19 cellular contexts compared by ENCODE assay signal in the genomic region with DNA sequence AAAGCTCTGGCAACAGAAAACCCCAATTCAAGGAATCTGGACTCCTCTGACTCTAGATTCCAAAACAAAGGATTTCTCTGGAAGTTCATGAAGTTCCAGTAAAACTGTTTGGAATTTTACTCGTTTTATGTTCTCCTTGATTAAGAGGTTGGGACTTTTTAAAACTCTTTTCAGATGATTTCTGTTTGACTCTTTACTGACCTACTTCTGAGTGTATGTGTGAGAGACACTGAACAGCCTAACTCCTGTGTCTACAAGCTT.
DNase-seq lines count a peak whose midpoint lies in the region; ATAC-seq, FAIRE-seq and TF ChIP-seq lines count a peak whose summit lies in the region.
"Had no signal": no experiment of that assay in that cellular context is flagged by ENCODE, and none has a peak within 500 bp of the region (broad histone marks: within the 10 kb centered on the region; RNA-seq: fewer than 3 reads in every experiment).

No MANE protein-coding gene starts in this region.

- H4K20me1 ChIP-seq in H1 (replicated peaks in 1 of 2; ENCODE audit: control insufficient read depth in 1 of 2, insufficient read depth in 2 of 2, low read length in 2 of 2): no peaks in the 10 kb centered on the region
- H4K20me1 ChIP-seq: BLaER1 had no signal

- no peak for TF ChIP-seq RAD21 in H1 (IDR thresholded peaks at IDR 0.05 in 1 of 2, conservative IDR thresholded peaks at IDR 0.05 in 1 of 2; ENCODE audit: low read depth in 2 of 2, low read length in 2 of 2)

- H3K27ac ChIP-seq in H1 (ENCODE audit: low read depth, low read length): no peak overlapping the region
- H3K27ac ChIP-seq in mesendoderm (ENCODE audit: low read depth, low read length): peak overlapping the region; percentile 35
- peak overlapping the region; percentile 0 for H3K27ac ChIP-seq in rectal smooth muscle tissue (ENCODE audit: low read depth, low read length)
- H3K27ac ChIP-seq: BLaER1, GM23248 had no signal

- no peaks in the 10 kb centered on the region for H3K4me1 Mint-ChIP-seq in glutamatergic neuron (ENCODE audit: low read depth, unreplicated experiment)

- TF ChIP-seq CTCF in H1 (IDR thresholded peaks at IDR 0.05; ENCODE audit: control extremely low read depth in 1 of 3, insufficient read depth in 1 of 3, low read depth in 1 of 3, low read length in 3 of 3) (no peak), glutamatergic neuron (IDR thresholded peaks at IDR 0.05; ENCODE audit: partially characterized antibody, unreplicated experiment) (no peak)

- 71% methylated on average over 1 of the region's 1 CpG; no CpG with 5 or more reads in 1 of the 2 experiments for WGBS in H1 (ENCODE audit: extremely low coverage in 1 of 2, insufficient coverage in 1 of 2, insufficient read length in 1 of 2, insufficient replicate concordance in 2 of 2, low coverage in 1 of 2, low lambda C conversion rate in 2 of 2, missing lambda C conversion rate in 1 of 2), 2 experiments
- no CpG with 5 or more reads among the region's 1 CpG for WGBS in mesendoderm (ENCODE audit: extremely low coverage, insufficient coverage, low lambda C conversion rate)

- H4K8ac ChIP-seq in H1 (ENCODE audit: extremely low read depth, insufficient read depth, low read length): no peak overlapping the region
- H4K8ac ChIP-seq in mesendoderm (ENCODE audit: low read depth, low read length): no peak overlapping the region

- H3K9ac ChIP-seq in H1 (replicated peaks in 1 of 4; ENCODE audit: extremely low read depth in 1 of 4, low read depth in 3 of 4, low read length in 3 of 4) (no peak overlapping the region), mesendoderm (ENCODE audit: low read length) (peak overlapping the region; percentile 7), rectal smooth muscle tissue (ENCODE audit: low read length) (no peak overlapping the region)
- H3K9ac ChIP-seq: BLaER1, GM23248 had no signal

- H2BK12ac ChIP-seq in H1 (ENCODE audit: low read depth, low read length): 0 out of 2 replicates have a peak overlapping the region, but pooled peaks have one; percentile 85

- no peaks in the 10 kb centered on the region for H3K79me2 ChIP-seq in H1 (ENCODE audit: control insufficient read depth in 1 of 2, insufficient read depth in 2 of 2, low read length in 2 of 2)
- H3K79me2 ChIP-seq in mesendoderm (ENCODE audit: control insufficient read depth, insufficient read depth, low read length): no peaks in the 10 kb centered on the region

- no peak overlapping the region for H3K23ac ChIP-seq in H1 (ENCODE audit: insufficient read length)
- no peak overlapping the region for H3K23ac ChIP-seq in mesendoderm (ENCODE audit: low read length)

- CTCF ChIA-PET in H1 (lab: Charles Lee; ENCODE audit: partially characterized antibody): interaction anchor here (1.6 kb wide), 1 partner anchor 40 kb away, joined by 3 read pairs; no protein-coding TSS in a partner anchor

- H3K27me3 ChIP-seq in H1 (replicated peaks in 1 of 4; ENCODE audit: control insufficient read depth in 3 of 4, extremely low read depth in 1 of 4, insufficient read depth in 3 of 4, low read length in 3 of 4) (no peaks in the 10 kb centered on the region), mesendoderm (ENCODE audit: insufficient read depth, low read length, poor library complexity) (no peaks in the 10 kb centered on the region), rectal smooth muscle tissue (ENCODE audit: control insufficient read depth, insufficient read depth, low read length) (no peaks in the 10 kb centered on the region)
- H3K27me3 ChIP-seq: BLaER1 had no signal

- H2BK20ac ChIP-seq in H1 (ENCODE audit: low read length): peak overlapping the region; percentile 100; the same call in 1 of the 2 replicates

- H3K9me3 ChIP-seq in H1 (ENCODE audit: insufficient read depth in 2 of 2, low read depth in 1 of 2, low read length in 1 of 2): no peaks in the 10 kb centered on the region
- H3K9me3 ChIP-seq: BLaER1 had no signal

- peaks cover 1% of the 10 kb centered on the region for H3K27me3 Mint-ChIP-seq in glutamatergic neuron (ENCODE audit: unreplicated experiment)

- intact Hi-C loops in left ventricle myocardium superior (cut with micrococcal nuclease) (no loop called here), left cardiac atrium (cut with DNase I) (no loop called here)

- no peak overlapping the region for H3K4ac ChIP-seq in H1 (replicated peaks; ENCODE audit: insufficient read length, low read depth, low read length)
- H3K4ac ChIP-seq in mesendoderm (ENCODE audit: low read depth, low read length): no peak overlapping the region

- no peak overlapping the region for H3K18ac ChIP-seq in H1 (ENCODE audit: extremely low read depth, low read length)
- H3K18ac ChIP-seq in mesendoderm (ENCODE audit: low read length): no peak overlapping the region

- H3K4me1 ChIP-seq in H1 (replicated peaks in 1 of 4; ENCODE audit: control insufficient read depth in 3 of 4, insufficient read depth in 4 of 4, low read length in 3 of 4) (peaks cover 3 to 18% (median 13%) of the 10 kb centered on the region in 4 experiments; a peak in 4 of 7 replicates), mesendoderm (ENCODE audit: control insufficient read depth, low read depth, low read length) (peaks cover 15% of the 10 kb centered on the region), rectal smooth muscle tissue (ENCODE audit: control insufficient read depth, insufficient read depth, low read length) (peaks cover 3% of the 10 kb centered on the region)

- H3K4me3 ChIP-seq in H1 (ENCODE audit: extremely low read depth in 1 of 4, insufficient read depth in 2 of 4, low read depth in 3 of 4, low read length in 4 of 4) (no peak overlapping the region), mesendoderm (ENCODE audit: low read length) (no peak overlapping the region), rectal smooth muscle tissue (ENCODE audit: low read length) (no peak overlapping the region)
- H3K4me3 ChIP-seq: BLaER1, GM23248 had no signal

- no peak for FAIRE-seq in H1 (lab: Jason Lieb, UNC)
- FAIRE-seq: GM12891, GM18507 had no signal

- no peaks in the 10 kb centered on the region for H3K23me2 ChIP-seq in H1 (ENCODE audit: low read depth, low read length)

- H3K14ac ChIP-seq in H1 (ENCODE audit: insufficient read length): no peak overlapping the region

- H2BK5ac ChIP-seq in H1 (ENCODE audit: low read depth, low read length) (0 out of 2 replicates have a peak overlapping the region, but pooled peaks have one; percentile 79), mesendoderm (ENCODE audit: low read length) (peak overlapping the region; percentile 87)

- POLR2A ChIA-PET in H1 (lab: Charles Lee; ENCODE audit: partially characterized antibody): interaction anchor here (1.0 to 2.5 kb wide), 2 partner anchors 23 to 52 kb away, joined by 3 to 7 read pairs; no protein-coding TSS in a partner anchor

- TF ChIP-seq EP300 in H1 (IDR thresholded peaks at IDR 0.05; ENCODE audit: borderline replicate concordance in 1 of 2, low read depth in 2 of 2, low read length in 2 of 2): no peak

- H3K9me3 Mint-ChIP-seq in glutamatergic neuron (ENCODE audit: unreplicated experiment): no peaks in the 10 kb centered on the region

- no peaks in the 10 kb centered on the region; the same call in 1 of the 2 replicates for H3K79me1 ChIP-seq in H1 (ENCODE audit: low read depth, low read length)
- H3K79me1 ChIP-seq in mesendoderm (ENCODE audit: low read length): no peaks in the 10 kb centered on the region

- TF ChIP-seq POLR2A in H1 (IDR thresholded peaks at IDR 0.05; ENCODE audit: control extremely low read depth in 1 of 2, low read depth in 2 of 2, low read length in 2 of 2): no peak
- TF ChIP-seq POLR2A in GM18505 (IDR thresholded peaks at IDR 0.05; ENCODE audit: borderline replicate concordance, extremely low read depth, insufficient read depth, insufficient read length): no peak

- H3K36me3 ChIP-seq in H1 (ENCODE audit: control insufficient read depth in 2 of 4, insufficient read depth in 4 of 4, low read length in 3 of 4): no peaks in the 10 kb centered on the region
- H3K36me3 ChIP-seq in mesendoderm (ENCODE audit: control insufficient read depth, insufficient read depth, low read length): no peaks in the 10 kb centered on the region
- no peaks in the 10 kb centered on the region for H3K36me3 ChIP-seq in rectal smooth muscle tissue (ENCODE audit: control insufficient read depth, insufficient read depth, low read length)
- H3K36me3 ChIP-seq: BLaER1 had no signal

- H2BK120ac ChIP-seq in H1 (replicated peaks; ENCODE audit: low read depth, low read length) (no peak overlapping the region), mesendoderm (ENCODE audit: low read depth, low read length) (peak overlapping the region; percentile 7)

- no peak overlapping the region for H3K56ac ChIP-seq in H1 (replicated peaks; ENCODE audit: insufficient read length, low read depth, low read length)
- no peak overlapping the region for H3K56ac ChIP-seq in mesendoderm (ENCODE audit: low read length)

- H2BK15ac ChIP-seq in H1 (ENCODE audit: low read length): no peak overlapping the region
- no peak overlapping the region for H2BK15ac ChIP-seq in mesendoderm (replicated peaks; ENCODE audit: low read depth)

- no peak overlapping the region for H4K91ac ChIP-seq in H1 (replicated peaks; ENCODE audit: insufficient read length, low read length)

- H3K4me2 ChIP-seq in H1 (ENCODE audit: insufficient read depth in 1 of 2, low read depth in 2 of 2, low read length in 2 of 2) (no peak overlapping the region), mesendoderm (ENCODE audit: low read length) (no peak overlapping the region)
- H3K4me2 ChIP-seq: BLaER1 had no signal

- H2AK5ac ChIP-seq in H1 (ENCODE audit: low read depth, low read length) (no peak overlapping the region), mesendoderm (ENCODE audit: low read length) (no peak overlapping the region)

- no peak overlapping the region for H3K4me3 Mint-ChIP-seq in glutamatergic neuron (ENCODE audit: unreplicated experiment)
- H3K4me3 Mint-ChIP-seq: CD14-positive monocyte; CD4-positive, alpha-beta memory T cell had no signal

- DNase-seq in left ventricle myocardium superior (no peak), left cardiac atrium (no peak), H1 (ENCODE audit: low read depth in 1 of 2, low spot score in 2 of 2) (no peak), mesendoderm (no peak), glutamatergic neuron (no peak), NOMO-1 (lab: John Stamatoyannopoulos, UW; ENCODE audit: unreplicated experiment in 2 of 2) (no peak)
- DNase-seq: 8988T; Calu3; CD4-positive, alpha-beta memory T cell; DND-41; EL; GM23248; H7 had no signal

- H3K36me3 Mint-ChIP-seq in glutamatergic neuron (ENCODE audit: unreplicated experiment): no peaks in the 10 kb centered on the region
- H3K36me3 Mint-ChIP-seq: CD14-positive monocyte; CD4-positive, alpha-beta memory T cell had no signal

- H4K5ac ChIP-seq in H1 (ENCODE audit: insufficient read length, low read depth, low read length) (no peak overlapping the region), mesendoderm (ENCODE audit: low read length) (no peak overlapping the region)

- no peak overlapping the region for H3K27ac Mint-ChIP-seq in glutamatergic neuron (ENCODE audit: unreplicated experiment)
- H3K27ac Mint-ChIP-seq: CD14-positive monocyte; CD4-positive, alpha-beta memory T cell had no signal

- no peak overlapping the region for H2AFZ ChIP-seq in H1 (ENCODE audit: low read length)
- H2AFZ ChIP-seq: GM23248 had no signal

- ATAC-seq in left ventricle myocardium superior (peak; percentile 43), left cardiac atrium (no peak), GM18505 (IDR thresholded peaks at IDR 0.05; ENCODE audit: unreplicated experiment) (no peak)

TF ChIP-seq in H1, 55 proteins besides CTCF, POLR2A, EP300 and RAD21 (continues in another document):
- no peak for TF ChIP-seq YY1 (IDR thresholded peaks at IDR 0.05; ENCODE audit: low read depth, low read length)
